ENCODE assay signal across 12 cellular contexts in genomic region chr1:231557411-231557810, GRCh38. TPM values are rescaled to one million over a fixed set of nuclear protein-coding genes. Genes with fewer than 3 reads are reported as not detected.
DNase-seq lines count a peak whose midpoint lies in the region; ATAC-seq and TF ChIP-seq lines count a peak whose summit lies in the region.
"Had no signal": no experiment of that assay in that cellular context is flagged by ENCODE, and none has a peak within 500 bp of the region (broad histone marks: within the 10 kb centered on the region; RNA-seq: fewer than 3 reads in every experiment).

No MANE protein-coding gene starts in this region.

- no peak overlapping the region for H3K4me3 Mint-ChIP-seq in HFFc6
- H3K4me3 Mint-ChIP-seq in activated T-helper 17 cell treated with anti-CD3 and anti-CD28 coated beads, Interleukin-2, amount 50 U/mL, for 72 hours: no peak overlapping the region
- H3K4me3 Mint-ChIP-seq in nephron progenitor cell: no peak overlapping the region
- H3K4me3 Mint-ChIP-seq in effector memory CD8-positive, alpha-beta T cell: no peak overlapping the region
- H3K4me3 Mint-ChIP-seq: CD8-positive, alpha-beta T cell had no signal

- ATAC-seq in activated T-helper 17 cell treated with anti-CD3 and anti-CD28 coated beads, Interleukin-2, amount 50 U/mL, for 72 hours (replicated peaks): no peak
- ATAC-seq in effector memory CD8-positive, alpha-beta T cell (replicated peaks): no peak
- ATAC-seq: CD8-positive, alpha-beta T cell had no signal

- H3K4me1 Mint-ChIP-seq in HFFc6 (ENCODE audit: low read depth): peaks cover 26% of the 10 kb centered on the region
- peaks cover 26% of the 10 kb centered on the region for H3K4me1 Mint-ChIP-seq in activated T-helper 17 cell treated with anti-CD3 and anti-CD28 coated beads, Interleukin-2, amount 50 U/mL, for 72 hours
- no peaks in the 10 kb centered on the region for H3K4me1 Mint-ChIP-seq in nephron progenitor cell
- peaks cover 15 to 32% of the 10 kb centered on the region in 2 donors for H3K4me1 Mint-ChIP-seq in effector memory CD8-positive, alpha-beta T cell (ENCODE audit: low read depth in 2 of 2)

- DNase-seq in AML-193 (lab: John Stamatoyannopoulos, UW) (peak; percentile 21 to 67), HFFc6 (no peak), nephron progenitor cell (no peak), GM10266 (ENCODE audit: extremely low spot score) (no peak), NCI-H510A (lab: John Stamatoyannopoulos, UW) (no peak)
- no peak for DNase-seq in effector memory CD8-positive, alpha-beta T cell
- DNase-seq: CD8-positive, alpha-beta T cell; KBM-7; NCI-H1930; NCI-H2171 treated with DMSO at 0.1 percent for 48 hours; SHP77 had no signal

- no peak for TF ChIP-seq CTCF in HFFc6 (IDR thresholded peaks at IDR 0.05)
- TF ChIP-seq CTCF in nephron progenitor cell (IDR thresholded peaks at IDR 0.05): no peak
- no peak for TF ChIP-seq CTCF in GM10266 (IDR thresholded peaks at IDR 0.05; ENCODE audit: control insufficient read depth, insufficient read depth, low read depth, missing control alignments)

- peak overlapping the region; percentile 41; the same call in 1 of the 2 replicates for H3K27ac Mint-ChIP-seq in HFFc6
- H3K27ac Mint-ChIP-seq in activated T-helper 17 cell treated with anti-CD3 and anti-CD28 coated beads, Interleukin-2, amount 50 U/mL, for 72 hours: peak overlapping the region; percentile 0
- H3K27ac Mint-ChIP-seq in nephron progenitor cell: peak overlapping the region; percentile 17
- H3K27ac Mint-ChIP-seq in effector memory CD8-positive, alpha-beta T cell: no peak overlapping the region

- H3K27me3 Mint-ChIP-seq in HFFc6 (ENCODE audit: insufficient read depth) (no peaks in the 10 kb centered on the region; the same call in none of the 2 replicates), nephron progenitor cell (ENCODE audit: low read depth, poor library complexity) (no peaks in the 10 kb centered on the region)
- H3K27me3 Mint-ChIP-seq in activated T-helper 17 cell treated with anti-CD3 and anti-CD28 coated beads, Interleukin-2, amount 50 U/mL, for 72 hours: no peaks in the 10 kb centered on the region
- no peaks in the 10 kb centered on the region for H3K27me3 Mint-ChIP-seq in effector memory CD8-positive, alpha-beta T cell

- H3K36me3 Mint-ChIP-seq in HFFc6 (ENCODE audit: low read depth) (peaks cover 13% of the 10 kb centered on the region), nephron progenitor cell (ENCODE audit: low read depth) (peaks cover 50% of the 10 kb centered on the region)
- H3K36me3 Mint-ChIP-seq in activated T-helper 17 cell treated with anti-CD3 and anti-CD28 coated beads, Interleukin-2, amount 50 U/mL, for 72 hours (ENCODE audit: low read depth): peaks cover 46% of the 10 kb centered on the region
- peaks cover 21% of the 10 kb centered on the region for H3K36me3 Mint-ChIP-seq in effector memory CD8-positive, alpha-beta T cell (ENCODE audit: insufficient read depth)

- H3K9me3 Mint-ChIP-seq in HFFc6 (no peaks in the 10 kb centered on the region), nephron progenitor cell (no peaks in the 10 kb centered on the region)
- no peaks in the 10 kb centered on the region for H3K9me3 Mint-ChIP-seq in activated T-helper 17 cell treated with anti-CD3 and anti-CD28 coated beads, Interleukin-2, amount 50 U/mL, for 72 hours
- no peaks in the 10 kb centered on the region for H3K9me3 Mint-ChIP-seq in effector memory CD8-positive, alpha-beta T cell
- H3K9me3 Mint-ChIP-seq: CD8-positive, alpha-beta T cell had no signal

RNA-seq across cellular contexts. Expression of gene TSNAX, which starts 28.9 kb away (rescaled TPM):
- total RNA-seq in HFFc6 (2021; fragmentation: NEBNext Ultra II Directional; extraction: Animal tissue kit (Norgen Biotek cat#: 25700)): 10 to 100 TPM; 52.1 to 64.4 (median 60.1) TPM
- total RNA-seq in activated T-helper 17 cell treated with anti-CD3 and anti-CD28 coated beads, Interleukin-2, amount 50 U/mL, for 72 hours: 10 to 100 TPM; 34.5 to 35.3 TPM

Comparison
In these comparisons a context has a peak if more than half of its experiments do, and no peak if none do; other contexts are left out.
1. DNase-seq: peak in AML-193 (2 of 2); none in HFFc6 (single experiment), nephron progenitor cell (single experiment), GM10266 (single experiment), NCI-H510A (single experiment) and effector memory CD8-positive, alpha-beta T cell (0 of 3).
2. H3K27ac Mint-ChIP-seq: peak in HFFc6 (single experiment), activated T-helper 17 cell treated with anti-CD3 and anti-CD28 coated beads, Interleukin-2, amount 50 U/mL, for 72 hours (single experiment) and nephron progenitor cell (single experiment); none in effector memory CD8-positive, alpha-beta T cell (0 of 2).